In the genomic region with DNA sequence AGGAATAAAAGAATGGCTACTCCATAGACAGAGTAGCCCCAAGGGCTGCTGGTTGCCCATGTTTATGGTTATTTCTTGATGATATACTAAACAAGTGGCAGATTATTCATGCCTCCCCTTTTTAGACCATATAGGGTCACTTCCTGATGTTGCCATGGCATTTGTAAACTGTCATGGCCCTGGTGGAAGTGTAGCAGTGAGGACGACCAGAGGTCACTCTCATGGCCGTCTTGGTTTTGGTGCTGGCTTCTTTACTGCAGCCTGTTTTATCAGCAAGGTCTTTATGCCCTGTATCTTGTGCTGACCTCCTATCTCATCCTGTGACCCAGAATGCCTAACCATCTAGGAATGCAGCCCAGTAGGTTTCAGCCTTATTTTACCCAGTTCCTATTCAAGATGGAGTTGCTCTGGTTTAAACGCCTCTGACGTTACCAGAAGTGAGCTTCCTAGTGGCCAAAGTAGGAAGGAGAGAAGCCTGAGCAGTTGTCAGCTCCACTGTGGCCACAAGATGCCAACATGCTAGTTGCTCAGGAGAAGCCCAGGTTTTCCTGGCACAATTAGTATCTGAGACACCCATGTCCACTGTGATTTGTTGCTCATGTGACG, we compare ENCODE assay signal across 20 cellular contexts.
"Had no signal": no experiment of that assay in that cellular context is flagged by ENCODE, and none has a peak within 500 bp of the region (broad histone marks: within the 10 kb centered on the region; RNA-seq: fewer than 3 reads in every experiment).

No MANE protein-coding gene starts in this region.

- H3K36me3 ChIP-seq: gastrocnemius medialis had no signal

- H3K4me3 ChIP-seq: coronary artery, esophagus muscularis mucosa, gastrocnemius medialis, heart right ventricle, psoas muscle, spleen, testis, tibial nerve had no signal

- H3K27ac Mint-ChIP-seq: natural killer cell; stimulated activated memory B cell treated with anti-CD40 and anti-IgM and Interleukin-4, amounts not matched to agents 10 μg/mL and 1 μg/mL and 100 μg/mL, for 72 hours; stimulated activated naive CD8-positive, alpha-beta T cell treated with anti-CD3 and anti-CD28 coated beads, Interleukin-15, amount 100 ng/mL, for 72 hours had no signal

- H3K27me3 ChIP-seq: esophagus muscularis mucosa, gastrocnemius medialis, heart right ventricle, testis, tibial nerve had no signal

- H3K9me3 ChIP-seq: esophagus muscularis mucosa, gastrocnemius medialis, heart right ventricle, psoas muscle, spleen, testis, tibial nerve had no signal

- H3K27me3 Mint-ChIP-seq: stimulated activated memory B cell treated with anti-CD40 and anti-IgM and Interleukin-4, amounts not matched to agents 10 μg/mL and 1 μg/mL and 100 μg/mL, for 72 hours; stimulated activated naive CD8-positive, alpha-beta T cell treated with anti-CD3 and anti-CD28 coated beads, Interleukin-15, amount 100 ng/mL, for 72 hours had no signal

- H3K4me3 Mint-ChIP-seq: natural killer cell; stimulated activated memory B cell treated with anti-CD40 and anti-IgM and Interleukin-4, amounts not matched to agents 10 μg/mL and 1 μg/mL and 100 μg/mL, for 72 hours; stimulated activated naive CD8-positive, alpha-beta T cell treated with anti-CD3 and anti-CD28 coated beads, Interleukin-15, amount 100 ng/mL, for 72 hours had no signal

- H3K27ac ChIP-seq: coronary artery, epithelial cell of prostate, esophagus muscularis mucosa, gastrocnemius medialis, heart right ventricle, psoas muscle, spleen, testis, tibial nerve had no signal

- H3K36me3 Mint-ChIP-seq: natural killer cell; stimulated activated memory B cell treated with anti-CD40 and anti-IgM and Interleukin-4, amounts not matched to agents 10 μg/mL and 1 μg/mL and 100 μg/mL, for 72 hours had no signal

- DNase-seq: effector CD8-positive, alpha-beta T cell; gastrocnemius medialis; heart right ventricle; hypothalamus; kidney glomerular epithelial cell; natural killer cell; psoas muscle; retina; spleen; stimulated activated CD4-positive, alpha-beta T cell treated with anti-CD3 and anti-CD28 coated beads, Interleukin-15, amount 100 ng/mL, for 24 hours; stimulated activated CD4-positive, alpha-beta T cell treated with anti-CD3 and anti-CD28 coated beads, Interleukin-1b, Interleukin-23, amount 100 ng/mL, for 48 hours; stimulated activated CD4-positive, alpha-beta T cell treated with anti-CD3 and anti-CD28 coated beads, Interleukin-4, amount 100 ng/mL, for 24 hours; stimulated activated naive CD8-positive, alpha-beta T cell treated with anti-CD3 and anti-CD28 coated beads, Interleukin-15, amount 100 ng/mL, for 72 hours; testis had no signal

- H3K4me1 Mint-ChIP-seq: stimulated activated memory B cell treated with anti-CD40 and anti-IgM and Interleukin-4, amounts not matched to agents 10 μg/mL and 1 μg/mL and 100 μg/mL, for 72 hours had no signal

- ATAC-seq: gastrocnemius medialis; heart right ventricle; natural killer cell; psoas muscle; sciatic nerve; stimulated activated memory B cell treated with anti-CD40 and anti-IgM and Interleukin-4, amounts not matched to agents 10 μg/mL and 1 μg/mL and 100 μg/mL, for 72 hours; stimulated activated naive CD8-positive, alpha-beta T cell treated with anti-CD3 and anti-CD28 coated beads, Interleukin-15, amount 100 ng/mL, for 72 hours had no signal

- H3K9me3 Mint-ChIP-seq: natural killer cell; stimulated activated memory B cell treated with anti-CD40 and anti-IgM and Interleukin-4, amounts not matched to agents 10 μg/mL and 1 μg/mL and 100 μg/mL, for 72 hours; stimulated activated naive CD8-positive, alpha-beta T cell treated with anti-CD3 and anti-CD28 coated beads, Interleukin-15, amount 100 ng/mL, for 72 hours had no signal
